In genomic region chr4:125750399-125750798, GRCh38 we compare ENCODE assay signal across 1 cellular context.
TF ChIP-seq lines count a peak whose summit lies in the region.

No MANE protein-coding gene starts in this region.

TF ChIP-seq in GM23338, 12 proteins besides CTCF, POLR2A, EP300 and RAD21 (continued from another document):
- no peak for TF ChIP-seq ZNF462 (CRISPR knock-in tag; IDR thresholded peaks at IDR 0.05)
